ENCODE assay signal across 8 cellular contexts in the genomic region with DNA sequence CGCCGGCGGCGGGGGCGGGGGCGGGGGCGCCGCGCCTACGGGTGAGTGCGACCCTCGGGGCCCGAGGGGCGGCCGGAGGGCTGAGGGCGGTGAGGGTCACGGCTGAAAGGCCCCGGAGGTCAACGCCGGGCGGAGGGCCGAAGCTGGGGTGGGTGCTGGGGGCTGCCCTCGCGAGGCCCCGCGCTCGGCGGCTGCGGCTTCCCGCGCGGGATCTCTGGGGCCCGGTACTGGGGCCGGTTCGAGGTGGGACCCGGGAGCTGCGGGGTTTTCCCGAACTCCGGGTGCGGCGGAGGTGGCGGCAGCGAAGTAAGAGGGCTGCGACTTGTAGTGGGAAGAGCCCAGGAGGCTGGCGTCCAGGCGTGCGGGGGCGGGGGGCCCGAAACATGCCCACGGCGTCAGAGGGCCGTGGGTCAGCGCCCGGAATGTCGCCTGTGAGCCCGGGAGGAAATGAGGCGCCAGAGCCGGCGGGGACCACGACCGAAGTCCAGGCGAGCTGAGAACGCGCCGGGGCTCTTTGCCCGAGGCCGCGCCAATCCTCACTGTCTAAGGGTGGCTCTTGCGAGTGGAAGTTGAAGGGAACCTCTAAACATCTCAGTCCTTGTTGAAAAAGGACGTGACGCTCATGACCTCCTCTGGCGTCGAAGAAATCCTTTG. TPM values are rescaled to one million over a fixed set of nuclear protein-coding genes. Genes with fewer than 3 reads are reported as not detected.
A peak's percentile ranks its signal among the peaks of the same experiment; 100 is the strongest.
DNase-seq lines count a peak whose midpoint lies in the region; ATAC-seq and TF ChIP-seq lines count a peak whose summit lies in the region.

No MANE protein-coding gene starts in this region.

- intact Hi-C loops in left cardiac atrium (cut with DNase I) (no loop called here), psoas muscle (cut with DNase I) (loop anchor here in 1 of 2 donors (5.0 kb wide), 1 partner anchor 381 kb away; a partner anchor contains a TSS)

- ATAC-seq in HG02642 (IDR thresholded peaks at IDR 0.05; ENCODE audit: poor library complexity, unreplicated experiment) (peak; percentile 19), left cardiac atrium (peak; percentile 45 to 64), psoas muscle (peak; percentile 36 to 54 (median 47)), HG03571 (IDR thresholded peaks at IDR 0.05; ENCODE audit: unreplicated experiment) (no peak), GM21528 (IDR thresholded peaks at IDR 0.05; ENCODE audit: low FRiP score, unreplicated experiment) (no peak)
- ATAC-seq in activated T-helper 17 cell treated with anti-CD3 and anti-CD28 coated beads, Interleukin-2, amount 50 U/mL, for 72 hours (replicated peaks): no peak

- DNase-seq in GM12864 (ENCODE audit: low read depth) (no peak), left cardiac atrium (peak; percentile 69), psoas muscle (peak; percentile 65 to 75), cerebellar nuclear complex (lab: John Stamatoyannopoulos, UW) (no peak)

- no peaks in the 10 kb centered on the region for H3K36me3 ChIP-seq in psoas muscle (ENCODE audit: insufficient read depth in 1 of 2, low read depth in 1 of 2)

- peak overlapping the region; percentile 50 for H3K4me3 ChIP-seq in GM12864 (ENCODE audit: low read depth, low read length)
- H3K4me3 ChIP-seq in psoas muscle: peak overlapping the region; percentile 76

- peaks cover 1% of the 10 kb centered on the region for H3K9me3 ChIP-seq in psoas muscle

- no peak overlapping the region for H3K27ac Mint-ChIP-seq in activated T-helper 17 cell treated with anti-CD3 and anti-CD28 coated beads, Interleukin-2, amount 50 U/mL, for 72 hours

- H3K36me3 Mint-ChIP-seq in activated T-helper 17 cell treated with anti-CD3 and anti-CD28 coated beads, Interleukin-2, amount 50 U/mL, for 72 hours (ENCODE audit: low read depth): no peaks in the 10 kb centered on the region

- peaks cover 15% of the 10 kb centered on the region for H3K4me1 ChIP-seq in psoas muscle

- no peaks in the 10 kb centered on the region for H3K4me1 Mint-ChIP-seq in activated T-helper 17 cell treated with anti-CD3 and anti-CD28 coated beads, Interleukin-2, amount 50 U/mL, for 72 hours

- H3K27ac ChIP-seq in psoas muscle: peak overlapping the region; percentile 89

- no peaks in the 10 kb centered on the region for H3K27me3 ChIP-seq in psoas muscle (ENCODE audit: insufficient read depth in 3 of 3, low read length in 2 of 3)

- TF ChIP-seq CTCF in GM12864 (IDR thresholded peaks at IDR 0.05; ENCODE audit: low read depth, low read length, missing control alignments) (no peak), psoas muscle (IDR thresholded peaks at IDR 0.05) (no peak)

- WGBS in psoas muscle, 3 donors: 0 to 29% (median 3%) methylated on average over 21 to 72 of the region's 73 CpGs

- peak overlapping the region; percentile 38 for H3K4me3 Mint-ChIP-seq in activated T-helper 17 cell treated with anti-CD3 and anti-CD28 coated beads, Interleukin-2, amount 50 U/mL, for 72 hours

- H3K27me3 Mint-ChIP-seq in activated T-helper 17 cell treated with anti-CD3 and anti-CD28 coated beads, Interleukin-2, amount 50 U/mL, for 72 hours: peaks cover 18% of the 10 kb centered on the region

- no peaks in the 10 kb centered on the region for H3K9me3 Mint-ChIP-seq in activated T-helper 17 cell treated with anti-CD3 and anti-CD28 coated beads, Interleukin-2, amount 50 U/mL, for 72 hours

RNA-seq across cellular contexts. Expression of a gene that starts 0.4 kb away (rescaled TPM):
- total RNA-seq in activated T-helper 17 cell treated with anti-CD3 and anti-CD28 coated beads, Interleukin-2, amount 50 U/mL, for 72 hours: 1 to 10 TPM in 1 of 2 donors, under 1 TPM in 1; 0.45 to 1.2 TPM
- total RNA-seq in left cardiac atrium: 10 to 100 TPM; 27.5 to 33.5 TPM
- total RNA-seq in psoas muscle: 10 to 100 TPM; 32.8 to 56.1 (median 41.5) TPM
- polyA plus RNA-seq in psoas muscle: 10 to 100 TPM; 16.9 to 27.0 (median 23.5) TPM

Comparison
In these comparisons a context has a peak if more than half of its experiments do, and no peak if none do; other contexts are left out.
1. DNase-seq: peak in left cardiac atrium (single experiment) and psoas muscle (2 of 2); none in GM12864 (single experiment) and cerebellar nuclear complex (0 of 2).
2. ATAC-seq: peak in HG02642 (single experiment), left cardiac atrium (2 of 2) and psoas muscle (4 of 4); none in activated T-helper 17 cell treated with anti-CD3 and anti-CD28 coated beads, Interleukin-2, amount 50 U/mL, for 72 hours (single experiment), HG03571 (single experiment) and GM21528 (single experiment).
3. RNA of a gene that starts 0.4 kb away (total RNA-seq): 32.8 to 56.1 TPM in psoas muscle and 27.5 to 33.5 TPM in left cardiac atrium; 0.45 to 1.2 TPM in activated T-helper 17 cell treated with anti-CD3 and anti-CD28 coated beads, Interleukin-2, amount 50 U/mL, for 72 hours; every median in the first group is over 10 times any median in the second.